In the genomic region with DNA sequence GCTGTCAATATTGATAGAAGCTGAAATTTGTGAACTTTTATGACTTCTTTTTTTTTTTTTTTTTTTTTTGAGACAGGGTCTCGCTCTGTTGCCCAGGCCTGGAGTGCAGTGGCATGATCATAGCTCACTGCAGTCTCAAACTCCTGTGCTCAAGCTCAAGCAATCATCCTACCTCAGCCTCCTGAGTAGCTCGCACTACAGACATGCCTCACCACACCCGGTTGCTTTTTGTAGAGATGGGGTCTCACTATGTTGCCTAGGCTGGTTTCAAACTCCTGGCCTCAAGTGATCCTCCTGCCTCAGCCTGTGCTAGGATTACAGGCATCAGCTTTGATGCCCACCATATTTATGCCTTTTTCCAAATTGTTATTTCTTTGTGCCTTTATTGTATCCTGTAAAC, we compare ENCODE assay signal across 1 cellular context.
TF ChIP-seq lines count a peak whose summit lies in the region.

No MANE protein-coding gene starts in this region.

TF ChIP-seq in HEK293, 187 proteins besides CTCF, POLR2A, EP300 and RAD21:
- peak; percentile 30; the same call in 1 of the 2 replicates for TF ChIP-seq ZBTB17 (tag by site-specific recombination; IDR thresholded peaks at IDR 0.05)
- TF ChIP-seq ZNF121 (tag by site-specific recombination; IDR thresholded peaks at IDR 0.05) = 0 out of 2 replicates have a peak, but pooled peaks have one; percentile 23
TF ChIP-seq in HEK293: peak in this region for 2; not testable (repeated sequence) for 185.
